In genomic region chr10:22816298-22816653, GRCh38 we compare ENCODE assay signal across 1 cellular context.
TF ChIP-seq lines count a peak whose summit lies in the region.

No MANE protein-coding gene starts in this region.

TF ChIP-seq in K562, 482 proteins besides CTCF, POLR2A, EP300 and RAD21 (continued from another document and continues in another):
- TF ChIP-seq ZBTB40 (IDR thresholded peaks at IDR 0.05) = no peak; the same call in 1 of the 2 replicates
- TF ChIP-seq ZBTB40 (CRISPR knock-in tag; IDR thresholded peaks at IDR 0.05) = no peak
- no peak for TF ChIP-seq MED1 (CRISPR knock-in tag; IDR thresholded peaks at IDR 0.05; ENCODE audit: borderline replicate concordance)
- no peak for TF ChIP-seq CSDE1 (IDR thresholded peaks at IDR 0.05)
- TF ChIP-seq HMBOX1 (IDR thresholded peaks at IDR 0.05) = no peak
- no peak for TF ChIP-seq CHD4 (IDR thresholded peaks at IDR 0.05; ENCODE audit: insufficient read depth, insufficient replicate concordance, low read depth, low read length, poor library complexity, severe bottlenecking)
- no peak for TF ChIP-seq HES1 (IDR thresholded peaks at IDR 0.05; ENCODE audit: low read depth)
- no peak for TF ChIP-seq KAT2B (IDR thresholded peaks at IDR 0.05; ENCODE audit: low read depth, low read length)
- no peak for TF ChIP-seq ZKSCAN8 (CRISPR knock-in tag; IDR thresholded peaks at IDR 0.05)
- TF ChIP-seq KLF1 (tag; IDR thresholded peaks at IDR 0.05) = 0 out of 2 replicates have a peak, but pooled peaks have one; percentile 17
- no peak for TF ChIP-seq MAFK (IDR thresholded peaks at IDR 0.05; ENCODE audit: low read length)
- TF ChIP-seq ZNF584 (CRISPR knock-in tag; IDR thresholded peaks at IDR 0.05; ENCODE audit: low read depth) = peak; percentile 82; the same call in 1 of the 2 replicates
- no peak for TF ChIP-seq ZC3H8 (IDR thresholded peaks at IDR 0.05)
- TF ChIP-seq HMGXB4 (CRISPR knock-in tag; IDR thresholded peaks at IDR 0.05) = no peak
- no peak for TF ChIP-seq MLX (CRISPR knock-in tag; conservative IDR thresholded peaks at IDR 0.05)
- TF ChIP-seq MGA (IDR thresholded peaks at IDR 0.05) = no peak
- no peak for TF ChIP-seq ZNF586 (CRISPR knock-in tag; conservative IDR thresholded peaks at IDR 0.05)
- TF ChIP-seq KDM5B (IDR thresholded peaks at IDR 0.05; ENCODE audit: insufficient replicate concordance, low read depth, low read length) = no peak
- no peak for TF ChIP-seq SMAD1 (IDR thresholded peaks at IDR 0.05; ENCODE audit: low read depth, low read length, partially characterized antibody)
- no peak for TF ChIP-seq NBN (IDR thresholded peaks at IDR 0.05; ENCODE audit: low read depth)
- peak; percentile 39; the same call in 1 of the 2 replicates for TF ChIP-seq NFE2 (IDR thresholded peaks at IDR 0.05; ENCODE audit: low read depth)
- no peak for TF ChIP-seq ZNF740 (CRISPR knock-in tag; IDR thresholded peaks at IDR 0.05)
- no peak for TF ChIP-seq ZNF740 (tag; IDR thresholded peaks at IDR 0.05)
- TF ChIP-seq HOXB6 (CRISPR knock-in tag; IDR thresholded peaks at IDR 0.05; ENCODE audit: borderline replicate concordance) = no peak
- TF ChIP-seq ZKSCAN3 (CRISPR knock-in tag; IDR thresholded peaks at IDR 0.05) = no peak
- no peak for TF ChIP-seq ARID2 (IDR thresholded peaks at IDR 0.05)
